Comparison of ENCODE assay signal across 27 cellular contexts in genomic region chr4:21678711-21679110, GRCh38.
"Had no signal": no experiment of that assay in that cellular context is flagged by ENCODE, and none has a peak within 500 bp of the region (broad histone marks: within the 10 kb centered on the region; RNA-seq: fewer than 3 reads in every experiment).

No MANE protein-coding gene starts in this region.

- DNase-seq: activated CD4-positive, alpha-beta memory T cell treated with anti-CD3 and anti-CD28 coated beads for 36 hours; activated CD4-positive, alpha-beta T cell treated with anti-CD3 and anti-CD28 coated beads for 36 hours; activated CD4-positive, alpha-beta T cell treated with anti-CD3 and anti-CD28 coated beads, Interleukin-2, amount 10 ng/mL, durations not matched to agents 24 days and 14 days; activated CD4-positive, CD25-positive, alpha-beta regulatory T cell; activated CD4-positive, CD25-positive, alpha-beta regulatory T cell treated with anti-CD3 and anti-CD28 coated beads, Interleukin-2, amount 50 U/mL, for 72 hours; activated CD8-positive, alpha-beta memory T cell treated with anti-CD3 and anti-CD28 coated beads, Interleukin-2, amount 10 ng/mL, durations not matched to agents 7 days and 5 days; activated CD8-positive, alpha-beta memory T cell treated with anti-CD3 and anti-CD28 coated beads, Interleukin-2, amount 50 U/mL, for 4 hours; activated CD8-positive, alpha-beta T cell treated with anti-CD3 and anti-CD28 coated beads, Interleukin-2, amount 10 ng/mL, durations not matched to agents 7 days and 5 days; activated gamma-delta T cell; activated naive CD4-positive, alpha-beta T cell; activated naive CD4-positive, alpha-beta T cell treated with anti-CD3 and anti-CD28 coated beads, Interleukin-2, amount 10 ng/mL, durations not matched to agents 7 days and 5 days; activated naive CD8-positive, alpha-beta T cell treated with anti-CD3 and anti-CD28 coated beads, Interleukin-2, amount 10 ng/mL, durations not matched to agents 7 days and 5 days; activated T-cell treated with anti-CD3 and anti-CD28 coated beads, Interleukin-2, amount 50 U/mL, for 1 hour; activated T-cell treated with anti-CD3 and anti-CD28 coated beads, Interleukin-2, amount 50 U/mL, for 72 hours; brain microvascular endothelial cell; dorsolateral prefrontal cortex; effector memory CD4-positive, alpha-beta T cell; endodermal cell; foreskin melanocyte; head of caudate nucleus; T-helper 2 cell had no signal

- H3K27me3 Mint-ChIP-seq: activated CD4-positive, alpha-beta memory T cell treated with anti-CD3 and anti-CD28 coated beads for 36 hours; activated CD4-positive, alpha-beta T cell treated with anti-CD3 and anti-CD28 coated beads for 36 hours; activated CD4-positive, alpha-beta T cell treated with anti-CD3 and anti-CD28 coated beads, Interleukin-2, amount 10 ng/mL, durations not matched to agents 24 days and 14 days; activated CD8-positive, alpha-beta memory T cell treated with anti-CD3 and anti-CD28 coated beads, Interleukin-2, amount 10 ng/mL, durations not matched to agents 7 days and 5 days; activated naive CD4-positive, alpha-beta T cell treated with anti-CD3 and anti-CD28 coated beads, Interleukin-2, amount 10 ng/mL, durations not matched to agents 7 days and 5 days; activated naive CD8-positive, alpha-beta T cell treated with anti-CD3 and anti-CD28 coated beads, Interleukin-2, amount 10 ng/mL, durations not matched to agents 7 days and 5 days; central memory CD8-positive, alpha-beta T cell; dendritic cell treated with granulocyte-macrophage colony-stimulating factor and Interleukin-4, amounts not matched to agents 40 ng/mL and 50 ng/mL, for 4 days had no signal

- H3K27me3 ChIP-seq: brain microvascular endothelial cell, dorsolateral prefrontal cortex, gastroesophageal sphincter had no signal

- H3K9me3 Mint-ChIP-seq: activated CD4-positive, alpha-beta T cell treated with anti-CD3 and anti-CD28 coated beads, Interleukin-2, amount 10 ng/mL, durations not matched to agents 24 days and 14 days; dendritic cell treated with granulocyte-macrophage colony-stimulating factor and Interleukin-4, amounts not matched to agents 40 ng/mL and 50 ng/mL, for 4 days; endodermal cell had no signal

- H3K4me3 Mint-ChIP-seq: activated CD4-positive, alpha-beta memory T cell treated with anti-CD3 and anti-CD28 coated beads for 36 hours; activated CD4-positive, alpha-beta T cell treated with anti-CD3 and anti-CD28 coated beads for 36 hours; activated CD4-positive, alpha-beta T cell treated with anti-CD3 and anti-CD28 coated beads, Interleukin-2, amount 10 ng/mL, durations not matched to agents 24 days and 14 days; activated CD8-positive, alpha-beta memory T cell treated with anti-CD3 and anti-CD28 coated beads, Interleukin-2, amount 10 ng/mL, durations not matched to agents 7 days and 5 days; activated CD8-positive, alpha-beta T cell treated with anti-CD3 and anti-CD28 coated beads, Interleukin-2, amount 10 ng/mL, durations not matched to agents 7 days and 5 days; activated naive CD4-positive, alpha-beta T cell treated with anti-CD3 and anti-CD28 coated beads, Interleukin-2, amount 10 ng/mL, durations not matched to agents 7 days and 5 days; activated naive CD8-positive, alpha-beta T cell treated with anti-CD3 and anti-CD28 coated beads, Interleukin-2, amount 10 ng/mL, durations not matched to agents 7 days and 5 days; activated T-cell treated with anti-CD3 and anti-CD28 coated beads, Interleukin-2, amount 50 U/mL, for 72 hours; central memory CD8-positive, alpha-beta T cell; dendritic cell treated with granulocyte-macrophage colony-stimulating factor and Interleukin-4, amounts not matched to agents 40 ng/mL and 50 ng/mL, for 4 days; endodermal cell had no signal

- H3K4me1 ChIP-seq: gastroesophageal sphincter had no signal

- H3K4me1 Mint-ChIP-seq: activated CD4-positive, alpha-beta T cell treated with anti-CD3 and anti-CD28 coated beads for 36 hours; activated CD4-positive, alpha-beta T cell treated with anti-CD3 and anti-CD28 coated beads, Interleukin-2, amount 10 ng/mL, durations not matched to agents 24 days and 14 days; activated CD8-positive, alpha-beta memory T cell treated with anti-CD3 and anti-CD28 coated beads, Interleukin-2, amount 10 ng/mL, durations not matched to agents 7 days and 5 days; activated naive CD4-positive, alpha-beta T cell treated with anti-CD3 and anti-CD28 coated beads, Interleukin-2, amount 10 ng/mL, durations not matched to agents 7 days and 5 days; activated naive CD8-positive, alpha-beta T cell treated with anti-CD3 and anti-CD28 coated beads, Interleukin-2, amount 10 ng/mL, durations not matched to agents 7 days and 5 days; central memory CD8-positive, alpha-beta T cell; endodermal cell had no signal

- ATAC-seq: activated CD4-positive, alpha-beta T cell treated with anti-CD3 and anti-CD28 coated beads for 36 hours; activated CD8-positive, alpha-beta memory T cell treated with anti-CD3 and anti-CD28 coated beads, Interleukin-2, amount 10 ng/mL, durations not matched to agents 7 days and 5 days; activated CD8-positive, alpha-beta T cell treated with anti-CD3 and anti-CD28 coated beads, Interleukin-2, amount 10 ng/mL, durations not matched to agents 7 days and 5 days; activated naive CD4-positive, alpha-beta T cell treated with anti-CD3 and anti-CD28 coated beads, Interleukin-2, amount 50 U/mL, for 72 hours; activated T-cell treated with anti-CD3 and anti-CD28 coated beads, Interleukin-2, amount 50 U/mL, for 72 hours; esophagus mucosa; gastroesophageal sphincter had no signal

- H3K27ac ChIP-seq: brain microvascular endothelial cell, coronary artery, dorsolateral prefrontal cortex, gastroesophageal sphincter had no signal

- H3K4me3 ChIP-seq: coronary artery, dorsolateral prefrontal cortex, gastroesophageal sphincter had no signal

- H3K9me3 ChIP-seq: gastroesophageal sphincter had no signal

- H3K27ac Mint-ChIP-seq: activated CD4-positive, alpha-beta memory T cell treated with anti-CD3 and anti-CD28 coated beads for 36 hours; activated CD4-positive, alpha-beta T cell treated with anti-CD3 and anti-CD28 coated beads for 36 hours; activated CD4-positive, alpha-beta T cell treated with anti-CD3 and anti-CD28 coated beads, Interleukin-2, amount 10 ng/mL, durations not matched to agents 24 days and 14 days; activated CD8-positive, alpha-beta memory T cell treated with anti-CD3 and anti-CD28 coated beads, Interleukin-2, amount 10 ng/mL, durations not matched to agents 7 days and 5 days; activated CD8-positive, alpha-beta T cell treated with anti-CD3 and anti-CD28 coated beads, Interleukin-2, amount 10 ng/mL, durations not matched to agents 7 days and 5 days; activated naive CD4-positive, alpha-beta T cell treated with anti-CD3 and anti-CD28 coated beads, Interleukin-2, amount 10 ng/mL, durations not matched to agents 7 days and 5 days; activated naive CD4-positive, alpha-beta T cell treated with anti-CD3 and anti-CD28 coated beads, Interleukin-2, amount 50 U/mL, for 72 hours; activated naive CD8-positive, alpha-beta T cell treated with anti-CD3 and anti-CD28 coated beads, Interleukin-2, amount 10 ng/mL, durations not matched to agents 7 days and 5 days; activated T-cell treated with anti-CD3 and anti-CD28 coated beads, Interleukin-2, amount 50 U/mL, for 72 hours; dendritic cell treated with granulocyte-macrophage colony-stimulating factor and Interleukin-4, amounts not matched to agents 40 ng/mL and 50 ng/mL, for 4 days; endodermal cell had no signal

- H3K36me3 ChIP-seq: brain microvascular endothelial cell, gastroesophageal sphincter had no signal

- H3K36me3 Mint-ChIP-seq: activated CD4-positive, alpha-beta memory T cell treated with anti-CD3 and anti-CD28 coated beads for 36 hours; activated CD8-positive, alpha-beta memory T cell treated with anti-CD3 and anti-CD28 coated beads, Interleukin-2, amount 10 ng/mL, durations not matched to agents 7 days and 5 days; activated naive CD4-positive, alpha-beta T cell treated with anti-CD3 and anti-CD28 coated beads, Interleukin-2, amount 10 ng/mL, durations not matched to agents 7 days and 5 days; activated naive CD4-positive, alpha-beta T cell treated with anti-CD3 and anti-CD28 coated beads, Interleukin-2, amount 50 U/mL, for 72 hours; activated naive CD8-positive, alpha-beta T cell treated with anti-CD3 and anti-CD28 coated beads, Interleukin-2, amount 10 ng/mL, durations not matched to agents 7 days and 5 days had no signal
